Comparison of ENCODE assay signal across 17 cellular contexts in genomic region chr18:79850731-79851130, GRCh38. TPM values are rescaled to one million over a fixed set of nuclear protein-coding genes. Genes with fewer than 3 reads are reported as not detected.
"Had no signal": no experiment of that assay in that cellular context is flagged by ENCODE, and none has a peak within 500 bp of the region (broad histone marks: within the 10 kb centered on the region; RNA-seq: fewer than 3 reads in every experiment).

No MANE protein-coding gene starts in this region.

- H3K4me1 Mint-ChIP-seq: neural crest cell had no signal

- H3K9me3 ChIP-seq: esophagus squamous epithelium, thyroid gland, vagina had no signal

- H3K4me3 ChIP-seq: esophagus squamous epithelium, thyroid gland, vagina had no signal

- H3K9me3 Mint-ChIP-seq: dendritic cell treated with granulocyte-macrophage colony-stimulating factor and Interleukin-4, amounts not matched to agents 40 ng/mL and 50 ng/mL, for 4 days; effector memory CD8-positive, alpha-beta T cell; mesothelial cell of epicardium; natural killer cell; neural crest cell; type B pancreatic cell had no signal

- H3K79me2 ChIP-seq: parathyroid adenoma had no signal

- H3K36me3 ChIP-seq: esophagus squamous epithelium, thyroid gland, vagina had no signal

- H3K27ac Mint-ChIP-seq: dendritic cell treated with granulocyte-macrophage colony-stimulating factor and Interleukin-4, amounts not matched to agents 40 ng/mL and 50 ng/mL, for 4 days; effector memory CD8-positive, alpha-beta T cell; mesothelial cell of epicardium; natural killer cell; type B pancreatic cell had no signal

- H2AFZ ChIP-seq: parathyroid adenoma had no signal

- DNase-seq: effector memory CD8-positive, alpha-beta T cell; esophagus squamous epithelium; kidney; left colon; natural killer cell; stimulated activated naive CD4-positive, alpha-beta T cell; thyroid gland had no signal

- H3K4me3 Mint-ChIP-seq: dendritic cell treated with granulocyte-macrophage colony-stimulating factor and Interleukin-4, amounts not matched to agents 40 ng/mL and 50 ng/mL, for 4 days; effector memory CD8-positive, alpha-beta T cell; mesothelial cell of epicardium; natural killer cell; neural crest cell; type B pancreatic cell had no signal

- ATAC-seq: effector memory CD8-positive, alpha-beta T cell; left colon; natural killer cell; sciatic nerve had no signal

- H3K36me3 Mint-ChIP-seq: mesothelial cell of epicardium, natural killer cell, type B pancreatic cell had no signal

- H3K4me1 ChIP-seq: parathyroid adenoma, thyroid gland, vagina had no signal

- H3K27me3 ChIP-seq: thyroid gland, vagina had no signal

- H3K27me3 Mint-ChIP-seq: dendritic cell treated with granulocyte-macrophage colony-stimulating factor and Interleukin-4, amounts not matched to agents 40 ng/mL and 50 ng/mL, for 4 days had no signal

- H3K27ac ChIP-seq: epithelial cell of prostate, esophagus squamous epithelium, parathyroid adenoma, thyroid gland, vagina had no signal

RNA-seq across cellular contexts. Expression of gene KCNG2, which starts 53.0 kb away (rescaled TPM):
- total RNA-seq: left colon, mesothelial cell of epicardium, mucosa of gallbladder, natural killer cell, neural crest cell, pulmonary artery endothelial cell, vagina had no signal
